Comparison of ENCODE assay signal across 16 cellular contexts in genomic region chr5:64977779-64978178, GRCh38.
DNase-seq lines count a peak whose midpoint lies in the region; ATAC-seq and TF ChIP-seq lines count a peak whose summit lies in the region.
"Had no signal": no experiment of that assay in that cellular context is flagged by ENCODE, and none has a peak within 500 bp of the region (broad histone marks: within the 10 kb centered on the region; RNA-seq: fewer than 3 reads in every experiment).

No MANE protein-coding gene starts in this region.

- H3K9me3 ChIP-seq in right cardiac atrium (ENCODE audit: control insufficient read depth, low read length) (no peaks in the 10 kb centered on the region), upper lobe of right lung (no peaks in the 10 kb centered on the region)
- H3K9me3 ChIP-seq: esophagus muscularis mucosa had no signal

- TF ChIP-seq CTCF in fibroblast of the aortic adventitia (IDR thresholded peaks at IDR 0.05; ENCODE audit: insufficient read depth, low read length) (no peak), upper lobe of right lung (IDR thresholded peaks at IDR 0.05) (no peak)

- H3K36me3 ChIP-seq in upper lobe of right lung, result peaks cover 8% of the 10 kb centered on the region

- H3K4me3 ChIP-seq in right cardiac atrium (ENCODE audit: low read length) (no peak overlapping the region), fibroblast of the aortic adventitia (ENCODE audit: low read depth, low read length) (no peak overlapping the region), upper lobe of right lung (no peak overlapping the region)
- H3K4me3 ChIP-seq: coronary artery, esophagus muscularis mucosa had no signal

- WGBS in right cardiac atrium, result 69% methylated on average over 1 of the region's 1 CpG

- DNase-seq in right cardiac atrium (no peak), left ventricle myocardium superior (no peak), MV-4-11 (lab: John Stamatoyannopoulos, UW) (peak; percentile 63), fibroblast of the aortic adventitia (ENCODE audit: low read depth) (peak; percentile 72), upper lobe of right lung (no peak), SK-N-DZ (ENCODE audit: low spot score) (no peak)
- DNase-seq: activated CD4-positive, CD25-positive, alpha-beta regulatory T cell; activated T-cell treated with anti-CD3 and anti-CD28 coated beads, Interleukin-2, amount 50 U/mL, for 24 hours; AML-193; PC-3; posterior cingulate gyrus; SW 1271 had no signal

- H3K27ac ChIP-seq in right cardiac atrium (ENCODE audit: low read length) (no peak overlapping the region), upper lobe of right lung (no peak overlapping the region)
- H3K27ac ChIP-seq: coronary artery, esophagus muscularis mucosa had no signal

- intact Hi-C loops in right cardiac atrium (cut with DNase I) (no loop called here), left ventricle myocardium superior (cut with micrococcal nuclease) (no loop called here), upper lobe of right lung (cut with DNase I) (no loop called here)

- ATAC-seq in right cardiac atrium (peak; percentile 26 to 45), left ventricle myocardium superior (no peak), upper lobe of right lung (peak; percentile 43), HG03097 (IDR thresholded peaks at IDR 0.05; ENCODE audit: low FRiP score, unreplicated experiment) (no peak), GM21423 (IDR thresholded peaks at IDR 0.05; ENCODE audit: unreplicated experiment) (no peak)
- ATAC-seq: PC-3 had no signal

- H3K4me1 ChIP-seq in right cardiac atrium (ENCODE audit: control insufficient read depth, insufficient read depth, low read length) (peaks cover 3% of the 10 kb centered on the region), upper lobe of right lung (no peaks in the 10 kb centered on the region)

- no peaks in the 10 kb centered on the region for H3K27me3 ChIP-seq in right cardiac atrium (ENCODE audit: control insufficient read depth, insufficient read depth)
- H3K27me3 ChIP-seq in upper lobe of right lung, result no peaks in the 10 kb centered on the region
- H3K27me3 ChIP-seq: esophagus muscularis mucosa had no signal

Comparison
In these comparisons a context has a peak if more than half of its experiments do, and no peak if none do; other contexts are left out.
1. ATAC-seq: peak in right cardiac atrium (2 of 2) and upper lobe of right lung (single experiment); none in left ventricle myocardium superior (single experiment), HG03097 (single experiment) and GM21423 (single experiment).
2. DNase-seq: peak in MV-4-11 (single experiment) and fibroblast of the aortic adventitia (single experiment); none in right cardiac atrium (0 of 3), left ventricle myocardium superior (single experiment), upper lobe of right lung (single experiment) and SK-N-DZ (single experiment).